In the genomic region with DNA sequence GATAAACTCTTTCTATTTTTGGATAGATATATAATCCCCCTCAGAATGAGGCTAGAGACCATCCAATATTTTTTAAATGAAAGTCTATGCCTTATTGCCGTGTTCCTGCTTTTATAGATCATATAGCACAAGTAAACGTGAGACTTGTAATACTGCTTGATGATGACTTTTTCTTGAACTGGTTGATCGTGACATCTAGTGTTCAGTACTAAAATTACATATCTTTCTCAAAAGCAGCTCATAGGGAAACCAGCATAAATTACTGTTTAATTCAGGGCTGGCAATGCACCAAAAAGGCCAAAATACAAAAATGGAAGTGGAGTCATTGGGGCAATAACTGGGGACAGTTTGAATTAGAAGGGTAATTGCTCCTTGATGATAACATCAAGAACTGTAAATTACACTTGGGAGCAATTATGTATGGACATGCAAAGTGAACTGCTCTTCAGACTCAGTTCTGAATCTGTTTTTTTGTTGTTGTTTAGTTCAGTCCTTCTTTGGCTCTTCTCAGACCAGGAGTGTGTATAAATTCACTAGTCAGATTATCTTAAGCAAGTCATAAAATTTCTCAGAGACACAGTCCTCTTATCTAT, we compare ENCODE assay signal across 8 cellular contexts.
DNase-seq lines count a peak whose midpoint lies in the region; ATAC-seq, FAIRE-seq and TF ChIP-seq lines count a peak whose summit lies in the region.

No MANE protein-coding gene starts in this region.

- in situ Hi-C loops in astrocyte of the cerebellum (cut with HindIII; ENCODE audit: low sequenced_read_pairs) = loop anchor here (25.0 kb wide), 1 partner anchor 328 kb away; a partner anchor contains a TSS

- H3K27me3 ChIP-seq in cardiac muscle cell = no peaks in the 10 kb centered on the region
- no peaks in the 10 kb centered on the region for H3K27me3 ChIP-seq in right atrium auricular region
- H3K27me3 ChIP-seq in keratinocyte (ENCODE audit: control insufficient read depth, extremely low read depth, insufficient read depth, low read length) = no peaks in the 10 kb centered on the region

- peak; percentile 40 for TF ChIP-seq CTCF in cardiac muscle cell (IDR thresholded peaks at IDR 0.05; ENCODE audit: low read depth, low read length)
- TF ChIP-seq CTCF in right atrium auricular region (IDR thresholded peaks at IDR 0.05) = peak in 1 of 2 donors; percentile 75
- peak; percentile 38 for TF ChIP-seq CTCF in astrocyte of the cerebellum (IDR thresholded peaks at IDR 0.05; ENCODE audit: low read depth, low read length, missing control alignments)
- peak in 2 of 3 experiments; percentile 24 to 46 for TF ChIP-seq CTCF in keratinocyte (optimal IDR thresholded peaks at IDR 0.05 in 1 of 3, IDR thresholded peaks at IDR 0.05 in 1 of 3, conservative IDR thresholded peaks at IDR 0.05 in 1 of 3; ENCODE audit: extremely low read depth in 1 of 3, insufficient read depth in 2 of 3, low read length in 3 of 3)

- no peak for ATAC-seq in GM21526 (IDR thresholded peaks at IDR 0.05; ENCODE audit: low FRiP score, unreplicated experiment)

- FAIRE-seq in keratinocyte (lab: Jason Lieb, UNC) = no peak

- H3K4me1 ChIP-seq in cardiac muscle cell (ENCODE audit: low read depth) (no peaks in the 10 kb centered on the region), right atrium auricular region (peaks cover 0 to 18% of the 10 kb centered on the region in 2 donors), keratinocyte (ENCODE audit: control insufficient read depth, extremely low read depth, insufficient read depth, low read length) (peaks cover 53% of the 10 kb centered on the region)

- no peaks in the 10 kb centered on the region for H3K79me2 ChIP-seq in keratinocyte (ENCODE audit: control insufficient read depth, insufficient read depth, low read length)

- DNase-seq in cardiac muscle cell (ENCODE audit: low read depth in 1 of 2, low spot score in 1 of 2) (peak; percentile 50 to 82), right atrium auricular region (ENCODE audit: low spot score) (no peak), NCI-H2171 (lab: John Stamatoyannopoulos, UW) (peak; percentile 42), astrocyte of the cerebellum (ENCODE audit: low read depth) (peak; percentile 70), keratinocyte (ENCODE audit: low read depth, low spot score) (no peak)
- no peak for DNase-seq in activated T-cell treated with anti-CD3 and anti-CD28 coated beads, Interleukin-2, amount 50 U/mL, for 1 hour
- no peak for DNase-seq in stimulated activated CD4-positive, alpha-beta T cell treated with anti-CD3 and anti-CD28 coated beads, Interleukin-4, amount 100 ng/mL, for 4 hours

- H4K20me1 ChIP-seq in keratinocyte (ENCODE audit: control insufficient read depth, extremely low read depth, insufficient read depth, low read length) = no peaks in the 10 kb centered on the region

- H3K9me1 ChIP-seq in keratinocyte (ENCODE audit: control insufficient read depth, extremely low read depth, insufficient read depth, low read length) = no peaks in the 10 kb centered on the region

- no peak overlapping the region for H3K27ac ChIP-seq in cardiac muscle cell
- no peak overlapping the region for H3K27ac ChIP-seq in right atrium auricular region
- H3K27ac ChIP-seq in keratinocyte (ENCODE audit: control insufficient read depth, insufficient read depth, low read length) = peak overlapping the region; percentile 30

- dilution Hi-C loops in keratinocyte (cut with MboI; ENCODE audit: extremely low pct_ligation_motif_present, low sequenced_read_pairs) = no loop called here

- no peak overlapping the region for H2AFZ ChIP-seq in keratinocyte (ENCODE audit: control insufficient read depth, low read length)

- H3K9ac ChIP-seq in keratinocyte (ENCODE audit: control insufficient read depth, extremely low read depth, insufficient read depth, low read length) = no peak overlapping the region

- no peak overlapping the region for H3K4me2 ChIP-seq in keratinocyte (ENCODE audit: control insufficient read depth, extremely low read depth, insufficient read depth, low read depth, low read length)

- H3K36me3 ChIP-seq in cardiac muscle cell (no peaks in the 10 kb centered on the region), right atrium auricular region (no peaks in the 10 kb centered on the region), keratinocyte (ENCODE audit: control insufficient read depth in 2 of 2, extremely low read depth in 1 of 2, insufficient read depth in 2 of 2, low read length in 2 of 2) (no peaks in the 10 kb centered on the region)

- H3K4me3 ChIP-seq in cardiac muscle cell (no peak overlapping the region), right atrium auricular region (no peak overlapping the region), astrocyte of the cerebellum (ENCODE audit: low read depth, low read length) (no peak overlapping the region), keratinocyte (ENCODE audit: control insufficient read depth in 2 of 3, extremely low read depth in 1 of 3, insufficient read depth in 2 of 3, low read depth in 1 of 3, low read length in 3 of 3) (no peak overlapping the region)

- H3K9me3 ChIP-seq in cardiac muscle cell (ENCODE audit: low read depth) = no peaks in the 10 kb centered on the region
- no peaks in the 10 kb centered on the region for H3K9me3 ChIP-seq in right atrium auricular region
- no peaks in the 10 kb centered on the region for H3K9me3 ChIP-seq in keratinocyte (ENCODE audit: control insufficient read depth, low read depth, low read length)

Comparison
In these comparisons a context has a peak if more than half of its experiments do, and no peak if none do; other contexts are left out.
1. DNase-seq: peak in cardiac muscle cell (2 of 2), NCI-H2171 (single experiment) and astrocyte of the cerebellum (single experiment); none in right atrium auricular region (single experiment), keratinocyte (single experiment), activated T-cell treated with anti-CD3 and anti-CD28 coated beads, Interleukin-2, amount 50 U/mL, for 1 hour (single experiment) and stimulated activated CD4-positive, alpha-beta T cell treated with anti-CD3 and anti-CD28 coated beads, Interleukin-4, amount 100 ng/mL, for 4 hours (0 of 2).